Comparison of ENCODE assay signal across 18 cellular contexts in the genomic region with DNA sequence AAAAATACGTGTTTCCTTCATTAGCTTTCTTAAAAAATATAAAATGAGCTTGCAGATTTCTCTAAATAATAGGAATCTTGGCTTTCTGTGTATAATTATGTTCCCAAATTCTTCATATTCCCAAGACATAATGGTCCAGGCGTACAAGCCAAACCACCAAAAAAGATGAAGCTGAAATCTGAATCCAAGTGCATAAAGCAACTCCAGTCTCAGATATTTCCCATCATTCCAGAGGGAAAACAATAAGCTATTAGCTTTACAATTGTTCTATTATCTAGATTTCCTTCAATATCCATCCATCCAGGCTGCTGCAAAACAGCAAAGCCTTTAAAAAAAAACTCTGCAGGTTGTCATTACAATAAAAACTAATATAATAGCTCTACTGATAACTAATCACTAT.
"Had no signal": no experiment of that assay in that cellular context is flagged by ENCODE, and none has a peak within 500 bp of the region (broad histone marks: within the 10 kb centered on the region; RNA-seq: fewer than 3 reads in every experiment).

No MANE protein-coding gene starts in this region.

- H3K4me3 ChIP-seq: gastroesophageal sphincter, tibial nerve had no signal

- H3K27ac ChIP-seq: gastroesophageal sphincter had no signal

- H3K27me3 ChIP-seq: gastroesophageal sphincter, tibial nerve had no signal

- H3K9me3 ChIP-seq: gastroesophageal sphincter, tibial nerve had no signal

- H3K36me3 ChIP-seq: gastroesophageal sphincter had no signal

- ATAC-seq: activated CD4-positive, CD25-positive, alpha-beta regulatory T cell treated with anti-CD3 and anti-CD28 coated beads, Interleukin-2, amount 50 U/mL, for 24 hours; gastroesophageal sphincter; natural killer cell treated with Interleukin-12 subunit alpha and Interleukin-12 subunit beta and Interleukin-15 and Interleukin-18, amount 100 ng/mL, for 72 hours; stimulated activated naive CD8-positive, alpha-beta T cell treated with anti-CD3 and anti-CD28 coated beads, Interleukin-15, Interleukin-2, amounts not matched to agents 100 U/mL and 50 U/mL, for 24 hours had no signal

- FAIRE-seq: bronchial epithelial cell, colon, endothelial cell of umbilical vein, kidney had no signal

- DNase-seq: activated CD4-positive, alpha-beta T cell treated with anti-CD3 and anti-CD28 coated beads, Interleukin-2, amount 50 U/mL, for 4 hours; activated gamma-delta T cell treated with Interleukin-2 at 50 U/mL for 16 hours; activated naive CD8-positive, alpha-beta T cell treated with anti-CD3 and anti-CD28 coated beads for 36 hours; activated T-cell treated with anti-CD3 and anti-CD28 coated beads, Interleukin-2, amount 50 U/mL, for 48 hours; aorta; kidney; nucleus accumbens; stimulated activated CD4-positive, alpha-beta T cell treated with anti-CD3 and anti-CD28 coated beads, Interleukin-4, amount 100 ng/mL, for 1 hour; stimulated activated CD8-positive, alpha-beta memory T cell treated with anti-CD3 and anti-CD28 coated beads, Interleukin-4, amount 100 ng/mL, for 48 hours; stimulated activated naive CD8-positive, alpha-beta T cell treated with anti-CD3 and anti-CD28 coated beads, Interleukin-15, Interleukin-2, amounts not matched to agents 100 U/mL and 50 U/mL, for 24 hours; SW 1271 had no signal
